2 cellular contexts compared by ENCODE assay signal in genomic region chr1:206828765-206829164, GRCh38.
TF ChIP-seq lines count a peak whose summit lies in the region.

No MANE protein-coding gene starts in this region.

TF ChIP-seq in HCT116, 20 proteins besides CTCF, POLR2A, EP300 and RAD21:
- TF ChIP-seq SIN3A (IDR thresholded peaks at IDR 0.05; ENCODE audit: low read depth) = no peak
- TF ChIP-seq ZFX (IDR thresholded peaks at IDR 0.05) = no peak
- no peak for TF ChIP-seq ZBTB33 (IDR thresholded peaks at IDR 0.05; ENCODE audit: extremely low read depth, insufficient replicate concordance, low read length)
- TF ChIP-seq EZH2phosphoT487 (IDR thresholded peaks at IDR 0.05; ENCODE audit: borderline replicate concordance) = no peak
- no peak for TF ChIP-seq REST (IDR thresholded peaks at IDR 0.05; ENCODE audit: low read depth)
- no peak for TF ChIP-seq EZH2 (IDR thresholded peaks at IDR 0.05)
- no peak for TF ChIP-seq CEBPB (IDR thresholded peaks at IDR 0.05; ENCODE audit: low read depth)
- TF ChIP-seq POLR2AphosphoS5 (IDR thresholded peaks at IDR 0.05; ENCODE audit: low read depth, low read length) = no peak
- no peak for TF ChIP-seq FOSL1 (IDR thresholded peaks at IDR 0.05; ENCODE audit: low read depth)
- TF ChIP-seq MAX (IDR thresholded peaks at IDR 0.05) = no peak
- no peak for TF ChIP-seq SRF (IDR thresholded peaks at IDR 0.05; ENCODE audit: low read depth)
- TF ChIP-seq SP1 (IDR thresholded peaks at IDR 0.05; ENCODE audit: low read depth) = no peak
- no peak for TF ChIP-seq ATF3 (IDR thresholded peaks at IDR 0.05)
- no peak for TF ChIP-seq ZNF274 (IDR thresholded peaks at IDR 0.05; ENCODE audit: low read depth, low read length)
- TF ChIP-seq YY1 (IDR thresholded peaks at IDR 0.05; ENCODE audit: extremely low read depth, insufficient replicate concordance, low read depth, low read length) = no peak

TF ChIP-seq in SK-N-SH, 30 proteins besides CTCF, POLR2A, EP300 and RAD21:
- TF ChIP-seq GABPA (IDR thresholded peaks at IDR 0.05; ENCODE audit: low read depth) (no peak), FOXM1 (IDR thresholded peaks at IDR 0.05; ENCODE audit: low read depth) (no peak), RFX5 (IDR thresholded peaks at IDR 0.05; ENCODE audit: low read length) (no peak), NFIC (IDR thresholded peaks at IDR 0.05; ENCODE audit: borderline replicate concordance) (no peak), NRF1 (IDR thresholded peaks at IDR 0.05; ENCODE audit: low read depth, low read length) (no peak), GATA2 (CRISPR knock-in tag; IDR thresholded peaks at IDR 0.05) (no peak), POLR2AphosphoS5 (IDR thresholded peaks at IDR 0.05; ENCODE audit: low read depth, low read length) (no peak), CHD2 (IDR thresholded peaks at IDR 0.05; ENCODE audit: low read length, partially characterized antibody) (no peak), ZBTB33 (IDR thresholded peaks at IDR 0.05; ENCODE audit: borderline replicate concordance, low read depth) (no peak), SMC3 (IDR thresholded peaks at IDR 0.05; ENCODE audit: low read depth, low read length) (no peak), FOXJ3 (CRISPR knock-in tag; IDR thresholded peaks at IDR 0.05) (no peak), TAF1 (IDR thresholded peaks at IDR 0.05; ENCODE audit: borderline replicate concordance, low read depth, low read length) (no peak), JUND (IDR thresholded peaks at IDR 0.05) (no peak), MEF2A (IDR thresholded peaks at IDR 0.05; ENCODE audit: borderline replicate concordance, low read depth) (no peak)
